ENCODE assay signal across 8 cellular contexts in genomic region chr3:5026046-5026362, GRCh38. TPM values are rescaled to one million over a fixed set of nuclear protein-coding genes. Genes with fewer than 3 reads are reported as not detected.
DNase-seq lines count a peak whose midpoint lies in the region; ATAC-seq and TF ChIP-seq lines count a peak whose summit lies in the region.

No MANE protein-coding gene starts in this region.

- H3K9me3 Mint-ChIP-seq in activated CD4-positive, alpha-beta T cell treated with anti-CD3 and anti-CD28 coated beads for 36 hours (ENCODE audit: low read depth): no peaks in the 10 kb centered on the region
- H3K9me3 Mint-ChIP-seq in brain: peaks cover 0 to 11% (median 0%) of the 10 kb centered on the region in 5 experiments

- H3K9me3 ChIP-seq in right lobe of liver: no peaks in the 10 kb centered on the region
- H3K9me3 ChIP-seq in testis: no peaks in the 10 kb centered on the region

- H3K27ac ChIP-seq in right lobe of liver (peak overlapping the region in 2 of 3 donors; percentile 34 to 88), testis (peak overlapping the region in 1 of 2 donors; percentile 75)

- POLR2A ChIA-PET in activated CD4-positive, alpha-beta T cell treated with anti-CD3 and anti-CD28 coated beads for 36 hours (lab: Charles Lee): interaction anchor here (0.7 kb wide), 1 partner anchor 305 kb away, joined by 4 read pairs; no protein-coding TSS in a partner anchor

- peaks cover 6% of the 10 kb centered on the region for H3K27me3 Mint-ChIP-seq in activated CD4-positive, alpha-beta T cell treated with anti-CD3 and anti-CD28 coated beads for 36 hours
- H3K27me3 Mint-ChIP-seq in brain: peaks cover 8% of the 10 kb centered on the region

- TF ChIP-seq CTCF in brain (conservative IDR thresholded peaks at IDR 0.05): no peak
- no peak for TF ChIP-seq CTCF in right lobe of liver (IDR thresholded peaks at IDR 0.05)
- TF ChIP-seq CTCF in testis (IDR thresholded peaks at IDR 0.05): no peak
- TF ChIP-seq CTCF in lower leg skin (IDR thresholded peaks at IDR 0.05): no peak

- H3K27me3 ChIP-seq in right lobe of liver (no peaks in the 10 kb centered on the region), testis (no peaks in the 10 kb centered on the region)

- peak overlapping the region; percentile 61 for H3K27ac Mint-ChIP-seq in activated CD4-positive, alpha-beta T cell treated with anti-CD3 and anti-CD28 coated beads for 36 hours
- H3K27ac Mint-ChIP-seq in brain: peak overlapping the region in 4 of 5 experiments; percentile 33 to 84 (median 84)

- peak overlapping the region in 1 of 3 donors; percentile 52 for H3K4me3 ChIP-seq in right lobe of liver
- H3K4me3 ChIP-seq in testis: peak overlapping the region; percentile 60 to 61
- no peak overlapping the region for H3K4me3 ChIP-seq in lower leg skin (ENCODE audit: low read depth, poor library complexity, severe bottlenecking)

- no peak for ATAC-seq in activated CD4-positive, alpha-beta T cell treated with anti-CD3 and anti-CD28 coated beads for 36 hours
- no peak for ATAC-seq in right lobe of liver
- ATAC-seq in HG03520 (IDR thresholded peaks at IDR 0.05; ENCODE audit: unreplicated experiment): no peak

- 82% methylated on average over 3 of the region's 5 CpGs for WGBS in right lobe of liver (ENCODE audit: insufficient coverage, low coverage, low lambda C conversion rate, missing lambda C conversion rate)
- WGBS in testis, 2 donors: 41 to 52% methylated on average over 3 to 5 of the region's 5 CpGs
- WGBS in lower leg skin, 2 donors: 36 to 38% methylated on average over 5 of the region's 5 CpGs

- intact Hi-C loops in activated CD4-positive, alpha-beta T cell treated with anti-CD3 and anti-CD28 coated beads for 36 hours (cut with DNase I, micrococcal nuclease): loop anchor here (1.0 to 2.0 kb wide), 7 partner anchors 20 to 315 kb away; partner anchors contain the start of gene ARL8B (in 1 of the 2)
- intact Hi-C loops in right lobe of liver (cut with DNase I): no loop called here
- intact Hi-C loops in testis (cut with DNase I; ENCODE audit: low total_unique reads): no loop called here
- intact Hi-C loops in lower leg skin (cut with DNase I; ENCODE audit: low total_unique reads): loop anchor here (10.0 kb wide), 1 partner anchor 311 kb away; no protein-coding TSS in a partner anchor

- CTCF ChIA-PET in activated CD4-positive, alpha-beta T cell treated with anti-CD3 and anti-CD28 coated beads for 36 hours (lab: Charles Lee): interaction anchor here (0.7 to 9.7 kb wide), 9 partner anchors 29 to 314 kb away, joined by 3 to 76 read pairs (median 3); no protein-coding TSS in a partner anchor

- H3K4me1 ChIP-seq in right lobe of liver: no peaks in the 10 kb centered on the region
- H3K4me1 ChIP-seq in testis: no peaks in the 10 kb centered on the region

- TF ChIP-seq POLR2A in right lobe of liver (IDR thresholded peaks at IDR 0.05) (no peak), testis (IDR thresholded peaks at IDR 0.05) (no peak), lower leg skin (IDR thresholded peaks at IDR 0.05) (no peak)

- no peak overlapping the region for H3K4me3 Mint-ChIP-seq in activated CD4-positive, alpha-beta T cell treated with anti-CD3 and anti-CD28 coated beads for 36 hours
- H3K4me3 Mint-ChIP-seq in brain: peak overlapping the region; percentile 59 to 78 (median 69)

- H3K36me3 ChIP-seq in right lobe of liver (no peaks in the 10 kb centered on the region), testis (ENCODE audit: low read depth, missing control alignments) (no peaks in the 10 kb centered on the region)

- DNase-seq in activated CD4-positive, alpha-beta T cell treated with anti-CD3 and anti-CD28 coated beads for 36 hours: no peak
- no peak for DNase-seq in activated CD4-positive, alpha-beta T cell treated with anti-CD3 and anti-CD28 coated beads, Interleukin-2, amount 50 U/mL, for 48 hours
- no peak for DNase-seq in right lobe of liver
- no peak for DNase-seq in testis
- no peak for DNase-seq in lower leg skin (ENCODE audit: low spot score in 2 of 2)
- no peak for DNase-seq in activated CD4-positive, CD25-positive, alpha-beta regulatory T cell treated with anti-CD3 and anti-CD28 coated beads, Interleukin-2, amount 50 U/mL, for 72 hours

- H3K36me3 Mint-ChIP-seq in activated CD4-positive, alpha-beta T cell treated with anti-CD3 and anti-CD28 coated beads for 36 hours (ENCODE audit: low read depth): no peaks in the 10 kb centered on the region
- H3K36me3 Mint-ChIP-seq in brain: no peaks in the 10 kb centered on the region

- H3K4me1 Mint-ChIP-seq in activated CD4-positive, alpha-beta T cell treated with anti-CD3 and anti-CD28 coated beads for 36 hours: peaks cover 64% of the 10 kb centered on the region
- H3K4me1 Mint-ChIP-seq in brain: peaks cover 21% of the 10 kb centered on the region

RNA-seq across cellular contexts. Expression of gene BHLHE40, which starts 46.8 kb away (rescaled TPM):
- 100 to 1,000 TPM; 258 to 273 TPM for total RNA-seq in activated CD4-positive, alpha-beta T cell treated with anti-CD3 and anti-CD28 coated beads for 36 hours
- polyA plus RNA-seq in brain (ENCODE audit: insufficient read depth, low read depth, low replicate concordance) (26.5 TPM), testis (ENCODE audit: insufficient read depth, low read depth, low replicate concordance) (26.2 TPM)
- total RNA-seq in right lobe of liver (100 to 1,000 TPM in 1 of 6 experiments, 10 to 100 TPM in 5; 19.0 to 170 (median 57.7) TPM), testis (10 to 100 TPM; 28.7 to 40.6 TPM), lower leg skin (100 to 1,000 TPM in 3 of 4 donors, 10 to 100 TPM in 1; 69.9 to 178 (median 143) TPM)

Comparison
In these comparisons a context has a peak if more than half of its experiments do, and no peak if none do; other contexts are left out.
1. intact Hi-C loops: an anchor here in activated CD4-positive, alpha-beta T cell treated with anti-CD3 and anti-CD28 coated beads for 36 hours (1.0 to 2.0 kb wide) and lower leg skin (10.0 kb wide); none called in right lobe of liver and testis.